In genomic region chr7:44216019-44216418, GRCh38 we compare ENCODE assay signal across 17 cellular contexts. TPM values are rescaled to one million over a fixed set of nuclear protein-coding genes. Genes with fewer than 3 reads are reported as not detected.
DNase-seq lines count a peak whose midpoint lies in the region; ATAC-seq, FAIRE-seq and TF ChIP-seq lines count a peak whose summit lies in the region.
"Had no signal": no experiment of that assay in that cellular context is flagged by ENCODE, and none has a peak within 500 bp of the region (broad histone marks: within the 10 kb centered on the region; RNA-seq: fewer than 3 reads in every experiment).

No MANE protein-coding gene starts in this region.

- no peak for TF ChIP-seq CTCF in RWPE1 (conservative IDR thresholded peaks at IDR 0.05; ENCODE audit: low read depth)
- TF ChIP-seq CTCF in neural progenitor cell (IDR thresholded peaks at IDR 0.05): no peak

- ATAC-seq in GM19452 (IDR thresholded peaks at IDR 0.05; ENCODE audit: unreplicated experiment): no peak
- ATAC-seq: left colon had no signal

- H3K36me3 Mint-ChIP-seq in neural progenitor cell: peaks cover 6% of the 10 kb centered on the region

- H3K9ac ChIP-seq in neural progenitor cell: no peak overlapping the region

- CTCF ChIA-PET in RWPE1 (lab: Yijun Ruan, JAX): interaction anchor here (0.9 kb wide), 1 partner anchor 25 kb away, joined by 3 read pairs; no protein-coding TSS in a partner anchor

- peak overlapping the region; percentile 61 for H3K27ac ChIP-seq in RWPE1
- no peak overlapping the region for H3K27ac ChIP-seq in neural progenitor cell
- H3K27ac ChIP-seq: skin epidermis, tibial artery had no signal

- H2AFZ ChIP-seq in neural progenitor cell (replicated peaks): no peak overlapping the region

- no peaks in the 10 kb centered on the region for H4K20me1 ChIP-seq in neural progenitor cell (ENCODE audit: low read depth)

- DNase-seq in DMS79 treated with DMSO at 0.1 percent for 48 hours (lab: John Stamatoyannopoulos, UW) (peak; percentile 76), NCI-H146 treated with DMSO at 0.1 percent for 48 hours (lab: John Stamatoyannopoulos, UW; ENCODE audit: unreplicated experiment) (peak; percentile 62), RWPE1 (ENCODE audit: low spot score) (no peak), neural progenitor cell (ENCODE audit: low spot score) (no peak), islet precursor cell (no peak), NCI-H82 treated with DMSO at 0.1 percent for 48 hours (lab: John Stamatoyannopoulos, UW; ENCODE audit: unreplicated experiment) (no peak), RCC 7860 (ENCODE audit: low spot score) (no peak)
- DNase-seq: activated effector memory CD4-positive, alpha-beta T cell treated with Interleukin-2 at 50 U/mL for 16 hours; Calu3; IMR-90; MV-4-11; SW 1271 had no signal

- no peaks in the 10 kb centered on the region for H3K36me3 ChIP-seq in neural progenitor cell

- no peaks in the 10 kb centered on the region for H3K79me2 ChIP-seq in neural progenitor cell (ENCODE audit: low read depth)

- FAIRE-seq in RCC 7860 (lab: Jason Lieb, UNC): no peak

- H3K4me1 Mint-ChIP-seq in neural progenitor cell: peaks cover 45% of the 10 kb centered on the region

- H3K4me1 ChIP-seq in neural progenitor cell: peaks cover 39% of the 10 kb centered on the region
- H3K4me1 ChIP-seq: tibial artery had no signal

- no peak overlapping the region for H3K4me3 Mint-ChIP-seq in neural progenitor cell

- no peak overlapping the region for H3K4me2 ChIP-seq in neural progenitor cell

- no peaks in the 10 kb centered on the region for H3K27me3 ChIP-seq in neural progenitor cell

- H3K4me3 ChIP-seq in neural progenitor cell: no peak overlapping the region
- H3K4me3 ChIP-seq: skin epidermis, tibial artery had no signal

- peaks cover 22% of the 10 kb centered on the region for H3F3A ChIP-seq in neural progenitor cell (ENCODE audit: low read depth)

- no peaks in the 10 kb centered on the region for H3K9me3 Mint-ChIP-seq in neural progenitor cell

- POLR2A ChIA-PET in RWPE1 (lab: Yijun Ruan, JAX; ENCODE audit: low non-redundant PET): no interaction called here

- H3K9me3 ChIP-seq in neural progenitor cell (ENCODE audit: low read depth): no peaks in the 10 kb centered on the region

- H3K27me3 Mint-ChIP-seq in neural progenitor cell (ENCODE audit: insufficient read depth, low read depth): peaks cover 9% of the 10 kb centered on the region

- H3K27ac Mint-ChIP-seq in neural progenitor cell: peak overlapping the region; percentile 91

RNA-seq across cellular contexts. Expression of gene YKT6, which starts 15.2 kb away (rescaled TPM):
- 43.8 and 69.2 TPM in 2 replicates for total RNA-seq in neural progenitor cell (ENCODE audit: low replicate concordance)

RNA-seq across cellular contexts. Expression of gene GCK, which starts 26.8 kb away (rescaled TPM):
- 0.15 TPM in 1 of 2 replicates, not detected in the other for total RNA-seq in neural progenitor cell (ENCODE audit: low replicate concordance)
- total RNA-seq: Calu3, osteocyte had no signal

Comparison
In these comparisons a context has a peak if more than half of its experiments do, and no peak if none do; other contexts are left out.
1. DNase-seq: peak in DMS79 treated with DMSO at 0.1 percent for 48 hours (single experiment) and NCI-H146 treated with DMSO at 0.1 percent for 48 hours (single experiment); none in RWPE1 (single experiment), neural progenitor cell (single experiment), islet precursor cell (single experiment), NCI-H82 treated with DMSO at 0.1 percent for 48 hours (single experiment) and RCC 7860 (single experiment).